In the genomic region with DNA sequence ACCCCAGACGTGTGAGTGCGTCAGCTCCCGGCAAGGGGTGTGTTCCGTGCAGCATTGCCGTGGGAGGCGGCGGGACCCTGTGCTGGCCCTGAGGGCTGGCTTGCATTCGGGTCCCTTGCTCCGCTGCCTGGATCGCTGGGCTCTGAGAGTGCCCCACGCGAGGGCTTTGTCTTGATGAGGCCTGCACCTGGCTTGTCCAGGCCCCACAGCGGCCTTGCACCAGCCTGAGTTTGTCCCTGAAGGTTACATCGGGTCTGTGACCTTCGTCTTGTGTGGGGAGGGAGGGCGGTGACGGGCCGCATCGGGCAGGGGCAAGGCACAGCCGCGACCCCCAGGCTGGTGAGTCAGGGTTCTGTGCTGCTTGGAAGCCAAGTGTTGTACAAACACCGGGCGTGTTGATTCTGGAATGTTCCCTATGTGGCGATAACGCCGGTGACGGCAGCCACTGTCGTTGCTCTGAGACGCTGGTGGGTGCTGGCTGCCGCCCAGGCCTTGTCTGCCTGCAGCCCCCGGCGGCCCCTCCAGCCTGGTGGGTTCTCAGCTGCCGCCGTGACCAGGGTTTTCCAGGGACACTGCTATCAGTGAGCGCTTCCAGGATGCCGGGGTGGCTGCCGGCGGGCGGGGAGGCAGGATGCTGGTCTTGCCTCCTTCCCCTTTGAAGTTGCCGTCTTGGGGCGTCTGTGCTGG, we compare ENCODE assay signal across 11 cellular contexts. TPM values are rescaled to one million over a fixed set of nuclear protein-coding genes. Genes with fewer than 3 reads are reported as not detected.
DNase-seq lines count a peak whose midpoint lies in the region; ATAC-seq and TF ChIP-seq lines count a peak whose summit lies in the region.
"Had no signal": no experiment of that assay in that cellular context is flagged by ENCODE, and none has a peak within 500 bp of the region (broad histone marks: within the 10 kb centered on the region; RNA-seq: fewer than 3 reads in every experiment).

No MANE protein-coding gene starts in this region.

- POLR2A ChIA-PET in RWPE1 (lab: Yijun Ruan, JAX; ENCODE audit: low non-redundant PET), result no interaction called here

- 61% methylated on average over 41 of the region's 41 CpGs for WGBS in liver

- H3K4me1 ChIP-seq in liver (ENCODE audit: control insufficient read depth in 4 of 4, insufficient read depth in 4 of 4, low read length in 3 of 4) (peaks cover 0 to 6% (median 0%) of the 10 kb centered on the region in 4 donors), thoracic aorta (ENCODE audit: control insufficient read depth in 1 of 2, low read depth in 2 of 2) (peaks cover 11 to 32% of the 10 kb centered on the region in 2 donors)

- TF ChIP-seq RAD21 in liver (IDR thresholded peaks at IDR 0.05), result no peak

- peak; percentile 26 for DNase-seq in RWPE1 (ENCODE audit: low spot score)
- peak; percentile 55 for DNase-seq in dermis blood vessel endothelial cell
- DNase-seq in thoracic aorta (ENCODE audit: low spot score), result peak; percentile 77
- DNase-seq in caudate nucleus (lab: John Stamatoyannopoulos, UW), result no peak
- DNase-seq: activated B cell treated with CpG ODN at 0.5 μM for 24 hours; DND-41; effector CD8-positive, alpha-beta T cell; NCI-H2081 had no signal

- H3K27ac ChIP-seq in RWPE1 (peak overlapping the region; percentile 74), liver (ENCODE audit: low read depth in 1 of 2, low read length in 2 of 2) (peak overlapping the region in 1 of 2 donors; percentile 42), thoracic aorta (peak overlapping the region; percentile 76 to 92), caudate nucleus (ENCODE audit: low read depth, low read length) (no peak overlapping the region)

- CTCF ChIA-PET in RWPE1 (lab: Yijun Ruan, JAX), result no interaction called here

- H3K9me3 ChIP-seq in liver (ENCODE audit: control insufficient read depth in 4 of 4, low read length in 3 of 4) (no peaks in the 10 kb centered on the region), thoracic aorta (no peaks in the 10 kb centered on the region)

- no peak overlapping the region for H3K9ac ChIP-seq in liver (ENCODE audit: low read depth in 1 of 2, low read length in 2 of 2)

- H3K36me3 ChIP-seq in liver (ENCODE audit: control insufficient read depth in 4 of 4, insufficient read depth in 3 of 4, low read depth in 1 of 4, low read length in 3 of 4), result no peaks in the 10 kb centered on the region
- H3K36me3 ChIP-seq in thoracic aorta, result no peaks in the 10 kb centered on the region

- ATAC-seq in thoracic aorta (ENCODE audit: insufficient number of reproducible peaks, low FRiP score, low read depth) (peak; percentile 93), HG02610 (IDR thresholded peaks at IDR 0.05; ENCODE audit: unreplicated experiment) (no peak), HG03565 (IDR thresholded peaks at IDR 0.05; ENCODE audit: unreplicated experiment) (no peak)

- TF ChIP-seq CTCF in RWPE1 (conservative IDR thresholded peaks at IDR 0.05; ENCODE audit: low read depth) (no peak), liver (IDR thresholded peaks at IDR 0.05; ENCODE audit: low read depth, low read length, missing input control) (no peak), thoracic aorta (IDR thresholded peaks at IDR 0.05) (no peak)

- no peaks in the 10 kb centered on the region for H3K27me3 ChIP-seq in liver (ENCODE audit: control insufficient read depth in 4 of 4, insufficient read depth in 4 of 4, low read length in 3 of 4)
- H3K27me3 ChIP-seq in thoracic aorta (replicated peaks; ENCODE audit: insufficient read depth), result no peaks in the 10 kb centered on the region

- H3K4me3 ChIP-seq in liver (ENCODE audit: low read depth in 1 of 3, low read length in 3 of 3) (no peak overlapping the region), thoracic aorta (peak overlapping the region; percentile 24)

TF ChIP-seq in liver, 16 proteins besides CTCF, POLR2A, EP300 and RAD21:
- TF ChIP-seq FOXA2 (IDR thresholded peaks at IDR 0.05), result no peak
- TF ChIP-seq, protein P1, sequence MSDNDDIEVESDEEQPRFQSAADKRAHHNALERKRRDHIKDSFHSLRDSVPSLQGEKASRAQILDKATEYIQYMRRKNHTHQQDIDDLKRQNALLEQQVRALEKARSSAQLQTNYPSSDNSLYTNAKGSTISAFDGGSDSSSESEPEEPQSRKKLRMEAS (IDR thresholded peaks at IDR 0.05), result no peak
- no peak for TF ChIP-seq GABPA (IDR thresholded peaks at IDR 0.05 in 1 of 2, conservative IDR thresholded peaks at IDR 0.05 in 1 of 2)
- peak; percentile 36 for TF ChIP-seq NR2F2 (IDR thresholded peaks at IDR 0.05)
- TF ChIP-seq TAF1 (conservative IDR thresholded peaks at IDR 0.05), result no peak
- no peak for TF ChIP-seq EGR1 (IDR thresholded peaks at IDR 0.05; ENCODE audit: low read depth in 2 of 2)
- TF ChIP-seq, protein P2, sequence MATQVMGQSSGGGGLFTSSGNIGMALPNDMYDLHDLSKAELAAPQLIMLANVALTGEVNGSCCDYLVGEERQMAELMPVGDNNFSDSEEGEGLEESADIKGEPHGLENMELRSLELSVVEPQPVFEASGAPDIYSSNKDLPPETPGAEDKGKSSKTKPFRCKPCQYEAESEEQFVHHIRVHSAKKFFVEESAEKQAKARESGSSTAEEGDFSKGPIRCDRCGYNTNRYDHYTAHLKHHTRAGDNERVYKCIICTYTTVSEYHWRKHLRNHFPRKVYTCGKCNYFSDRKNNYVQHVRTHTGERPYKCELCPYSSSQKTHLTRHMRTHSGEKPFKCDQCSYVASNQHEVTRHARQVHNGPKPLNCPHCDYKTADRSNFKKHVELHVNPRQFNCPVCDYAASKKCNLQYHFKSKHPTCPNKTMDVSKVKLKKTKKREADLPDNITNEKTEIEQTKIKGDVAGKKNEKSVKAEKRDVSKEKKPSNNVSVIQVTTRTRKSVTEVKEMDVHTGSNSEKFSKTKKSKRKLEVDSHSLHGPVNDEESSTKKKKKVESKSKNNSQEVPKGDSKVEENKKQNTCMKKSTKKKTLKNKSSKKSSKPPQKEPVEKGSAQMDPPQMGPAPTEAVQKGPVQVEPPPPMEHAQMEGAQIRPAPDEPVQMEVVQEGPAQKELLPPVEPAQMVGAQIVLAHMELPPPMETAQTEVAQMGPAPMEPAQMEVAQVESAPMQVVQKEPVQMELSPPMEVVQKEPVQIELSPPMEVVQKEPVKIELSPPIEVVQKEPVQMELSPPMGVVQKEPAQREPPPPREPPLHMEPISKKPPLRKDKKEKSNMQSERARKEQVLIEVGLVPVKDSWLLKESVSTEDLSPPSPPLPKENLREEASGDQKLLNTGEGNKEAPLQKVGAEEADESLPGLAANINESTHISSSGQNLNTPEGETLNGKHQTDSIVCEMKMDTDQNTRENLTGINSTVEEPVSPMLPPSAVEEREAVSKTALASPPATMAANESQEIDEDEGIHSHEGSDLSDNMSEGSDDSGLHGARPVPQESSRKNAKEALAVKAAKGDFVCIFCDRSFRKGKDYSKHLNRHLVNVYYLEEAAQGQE (IDR thresholded peaks at IDR 0.05), result no peak
- TF ChIP-seq FOXA1 (IDR thresholded peaks at IDR 0.05), result no peak
- TF ChIP-seq RXRA (IDR thresholded peaks at IDR 0.05), result peak in 1 of 2 donors; percentile 15

RNA-seq across cellular contexts. Expression of a gene that starts 42.9 kb away (rescaled TPM):
- total RNA-seq in dermis blood vessel endothelial cell (24.8 and 32.7 TPM in 2 replicates), liver (1 to 10 TPM; 7.5 to 7.7 TPM), thoracic aorta (10 to 100 TPM in 1 of 2 donors, 1 to 10 TPM in 1; 5.9 to 10.6 TPM)
- 10 to 100 TPM; 16.6 to 20.3 TPM for polyA plus RNA-seq in liver

Comparison
In these comparisons a context has a peak if more than half of its experiments do, and no peak if none do; other contexts are left out.
1. DNase-seq: peak in RWPE1 (single experiment), dermis blood vessel endothelial cell (single experiment) and thoracic aorta (single experiment); none in caudate nucleus (0 of 61).